In the genomic region with DNA sequence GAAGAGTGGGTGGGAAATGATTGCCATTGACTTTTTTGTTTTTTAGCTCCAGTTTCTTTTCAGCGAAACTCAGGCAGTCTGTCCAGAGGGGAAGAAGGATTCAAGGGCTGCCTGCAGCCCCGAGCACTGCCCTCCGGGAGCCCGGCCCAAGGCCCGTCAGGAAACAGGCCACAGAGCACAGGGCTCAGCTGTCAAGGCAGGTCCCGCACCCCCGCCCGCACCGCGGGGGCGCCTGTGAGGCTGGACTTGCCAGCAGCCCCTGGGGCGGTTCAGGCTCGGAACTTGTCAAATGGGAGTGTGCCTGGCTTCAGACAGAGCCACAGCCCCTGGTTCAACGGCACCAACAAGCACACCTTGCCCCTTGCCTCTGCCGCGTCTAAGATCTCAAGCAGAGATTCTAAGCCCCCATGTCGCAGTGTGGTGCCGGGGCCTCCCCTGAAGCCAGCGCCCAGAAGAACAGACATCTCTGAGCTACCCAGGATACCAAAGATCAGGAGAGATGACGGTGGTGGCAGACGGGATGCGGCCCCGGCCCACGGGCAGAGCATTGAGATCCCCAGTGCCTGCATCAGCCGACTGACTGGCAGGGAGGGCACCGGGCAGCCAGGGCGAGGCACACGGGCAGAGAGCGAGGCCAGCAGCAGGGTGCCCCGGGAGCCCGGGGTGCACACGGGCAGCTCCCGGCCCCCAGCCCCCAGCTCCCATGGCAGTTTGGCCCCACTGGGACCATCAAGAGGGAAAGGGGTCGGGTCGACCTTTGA, we compare ENCODE assay signal across 27 cellular contexts. TPM values are rescaled to one million over a fixed set of nuclear protein-coding genes. Genes with fewer than 3 reads are reported as not detected.
DNase-seq lines count a peak whose midpoint lies in the region; ATAC-seq and TF ChIP-seq lines count a peak whose summit lies in the region.
"Had no signal": no experiment of that assay in that cellular context is flagged by ENCODE, and none has a peak within 500 bp of the region (broad histone marks: within the 10 kb centered on the region; RNA-seq: fewer than 3 reads in every experiment).

No MANE protein-coding gene starts in this region.

- peak overlapping the region; percentile 23 for H3K27ac Mint-ChIP-seq in activated naive CD4-positive, alpha-beta T cell treated with anti-CD3 and anti-CD28 coated beads, Interleukin-2, amount 50 U/mL, for 24 hours
- peak overlapping the region in 1 of 2 donors; percentile 63 for H3K27ac Mint-ChIP-seq in activated naive CD4-positive, alpha-beta T cell treated with anti-CD3 and anti-CD28 coated beads, Interleukin-2, amount 50 U/mL, for 72 hours
- H3K27ac Mint-ChIP-seq in activated CD8-positive, alpha-beta T cell treated with anti-CD3 and anti-CD28 coated beads, Interleukin-2, amount 10 ng/mL, durations not matched to agents 7 days and 5 days: peak overlapping the region; percentile 72
- H3K27ac Mint-ChIP-seq: activated T-cell treated with anti-CD3 and anti-CD28 coated beads, Interleukin-2, amount 50 U/mL, for 72 hours had no signal

- no peaks in the 10 kb centered on the region for H3K9me3 Mint-ChIP-seq in activated naive CD4-positive, alpha-beta T cell treated with anti-CD3 and anti-CD28 coated beads, Interleukin-2, amount 50 U/mL, for 24 hours
- H3K9me3 Mint-ChIP-seq in activated naive CD4-positive, alpha-beta T cell treated with anti-CD3 and anti-CD28 coated beads, Interleukin-2, amount 50 U/mL, for 72 hours: no peaks in the 10 kb centered on the region
- no peaks in the 10 kb centered on the region for H3K9me3 Mint-ChIP-seq in activated CD8-positive, alpha-beta T cell treated with anti-CD3 and anti-CD28 coated beads, Interleukin-2, amount 10 ng/mL, durations not matched to agents 7 days and 5 days (ENCODE audit: insufficient read depth)
- H3K9me3 Mint-ChIP-seq: activated T-cell treated with anti-CD3 and anti-CD28 coated beads, Interleukin-2, amount 50 U/mL, for 72 hours had no signal

- ATAC-seq in activated naive CD4-positive, alpha-beta T cell treated with anti-CD3 and anti-CD28 coated beads, Interleukin-2, amount 50 U/mL, for 72 hours: no peak
- no peak for ATAC-seq in activated CD8-positive, alpha-beta T cell treated with anti-CD3 and anti-CD28 coated beads, Interleukin-2, amount 10 ng/mL, durations not matched to agents 7 days and 5 days
- ATAC-seq: activated T-cell treated with anti-CD3 and anti-CD28 coated beads, Interleukin-2, amount 50 U/mL, for 72 hours; GM12878 had no signal

- CTCF ChIA-PET in activated CD8-positive, alpha-beta T cell treated with anti-CD3 and anti-CD28 coated beads, Interleukin-2, amount 10 ng/mL, durations not matched to agents 7 days and 5 days (lab: Charles Lee): no interaction called here
- CTCF ChIA-PET in HEK293T (lab: Yijun Ruan, JAX): no interaction called here

- 96% methylated on average over 34 of the region's 35 CpGs for WGBS in mesenchymal stem cell
- 89 to 95% methylated on average over 21 to 35 of the region's 35 CpGs for WGBS in testis, 2 donors

- intact Hi-C loops in uterus (cut with DNase I; ENCODE audit: low total_unique reads): no loop called here
- intact Hi-C loops in testis (cut with DNase I; ENCODE audit: low total_unique reads): no loop called here

- TF ChIP-seq POLR2A in uterus (IDR thresholded peaks at IDR 0.05) (no peak), testis (IDR thresholded peaks at IDR 0.05) (no peak)

- H3K4me3 Mint-ChIP-seq in activated naive CD4-positive, alpha-beta T cell treated with anti-CD3 and anti-CD28 coated beads, Interleukin-2, amount 50 U/mL, for 24 hours: no peak overlapping the region
- no peak overlapping the region for H3K4me3 Mint-ChIP-seq in activated CD8-positive, alpha-beta T cell treated with anti-CD3 and anti-CD28 coated beads, Interleukin-2, amount 10 ng/mL, durations not matched to agents 7 days and 5 days
- H3K4me3 Mint-ChIP-seq: activated T-cell treated with anti-CD3 and anti-CD28 coated beads, Interleukin-2, amount 50 U/mL, for 72 hours had no signal

- POLR2A ChIA-PET in activated CD8-positive, alpha-beta T cell treated with anti-CD3 and anti-CD28 coated beads, Interleukin-2, amount 10 ng/mL, durations not matched to agents 7 days and 5 days (lab: Charles Lee): no interaction called here
- POLR2A ChIA-PET in HEK293T (lab: Yijun Ruan, JAX): no interaction called here

- peaks cover 50% of the 10 kb centered on the region for H3K79me1 ChIP-seq in mesenchymal stem cell (replicated peaks; ENCODE audit: low read length, poor library complexity, severe bottlenecking)

- no peak overlapping the region for H3K18ac ChIP-seq in mesenchymal stem cell (ENCODE audit: low read depth in 1 of 2, low read length in 2 of 2)

- H3K4me1 ChIP-seq in mesenchymal stem cell (ENCODE audit: control insufficient read depth, insufficient read depth, low read depth, low read length) (peaks cover 6% of the 10 kb centered on the region), uterus (peaks cover 0 to 4% of the 10 kb centered on the region in 2 donors), testis (peaks cover 12% of the 10 kb centered on the region)
- H3K4me1 ChIP-seq: ascending aorta, HAP-1 had no signal

- H2BK12ac ChIP-seq in mesenchymal stem cell (ENCODE audit: low read length in 2 of 2): no peak overlapping the region

- no peak overlapping the region for H2AFZ ChIP-seq in mesenchymal stem cell (ENCODE audit: low read depth, low read length)

- no peak overlapping the region for H2BK15ac ChIP-seq in mesenchymal stem cell (ENCODE audit: low read depth, poor library complexity, severe bottlenecking)

- H3K36me3 ChIP-seq in mesenchymal stem cell (ENCODE audit: control insufficient read depth in 1 of 2, insufficient read depth in 2 of 2, low read depth in 1 of 2, low read length in 2 of 2) (peaks cover 92 to 95% of the 10 kb centered on the region in 2 experiments), uterus (no peaks in the 10 kb centered on the region), testis (ENCODE audit: low read depth, missing control alignments) (no peaks in the 10 kb centered on the region)

- H3K4me2 ChIP-seq in mesenchymal stem cell (ENCODE audit: low read length, poor library complexity, severe bottlenecking): no peak overlapping the region

- no peak overlapping the region for H4K8ac ChIP-seq in mesenchymal stem cell (ENCODE audit: low read length)

- no peaks in the 10 kb centered on the region for H3K27me3 Mint-ChIP-seq in activated naive CD4-positive, alpha-beta T cell treated with anti-CD3 and anti-CD28 coated beads, Interleukin-2, amount 50 U/mL, for 24 hours
- H3K27me3 Mint-ChIP-seq in activated CD8-positive, alpha-beta T cell treated with anti-CD3 and anti-CD28 coated beads, Interleukin-2, amount 10 ng/mL, durations not matched to agents 7 days and 5 days (ENCODE audit: low read depth): no peaks in the 10 kb centered on the region

- TF ChIP-seq CTCF in uterus (IDR thresholded peaks at IDR 0.05) (no peak), testis (IDR thresholded peaks at IDR 0.05) (no peak)

- no peak overlapping the region for H2BK5ac ChIP-seq in mesenchymal stem cell (ENCODE audit: low read depth, low read length, poor library complexity, severe bottlenecking)

- H3K4me1 Mint-ChIP-seq in activated naive CD4-positive, alpha-beta T cell treated with anti-CD3 and anti-CD28 coated beads, Interleukin-2, amount 50 U/mL, for 24 hours: peaks cover 2% of the 10 kb centered on the region
- H3K4me1 Mint-ChIP-seq in activated CD8-positive, alpha-beta T cell treated with anti-CD3 and anti-CD28 coated beads, Interleukin-2, amount 10 ng/mL, durations not matched to agents 7 days and 5 days (ENCODE audit: low read depth): peaks cover 2% of the 10 kb centered on the region

- H3K27me3 ChIP-seq in mesenchymal stem cell (ENCODE audit: control insufficient read depth in 1 of 2, insufficient read depth in 1 of 2, low read length in 2 of 2) (no peaks in the 10 kb centered on the region), uterus (no peaks in the 10 kb centered on the region), testis (no peaks in the 10 kb centered on the region)
- H3K27me3 ChIP-seq: ascending aorta, BLaER1, heart left ventricle had no signal

- no peak overlapping the region for H3K9ac ChIP-seq in mesenchymal stem cell (ENCODE audit: low read length)

- no peak overlapping the region for H2BK120ac ChIP-seq in mesenchymal stem cell (ENCODE audit: low read depth, low read length)

- no peak overlapping the region for H3K23ac ChIP-seq in mesenchymal stem cell (ENCODE audit: low read length in 2 of 2)

- no peak overlapping the region for H3K27ac ChIP-seq in mesenchymal stem cell (ENCODE audit: low read length, poor library complexity, severe bottlenecking)
- H3K27ac ChIP-seq in uterus: peak overlapping the region; percentile 66 to 85
- H3K27ac ChIP-seq in testis: peak overlapping the region in 1 of 2 donors; percentile 48
- H3K27ac ChIP-seq: ascending aorta, BLaER1 had no signal

- H3K9me3 ChIP-seq in mesenchymal stem cell (ENCODE audit: control insufficient read depth, low read length) (no peaks in the 10 kb centered on the region), uterus (no peaks in the 10 kb centered on the region), testis (no peaks in the 10 kb centered on the region)
- H3K9me3 ChIP-seq: ascending aorta, BLaER1, HAP-1, heart left ventricle had no signal

- no peak for DNase-seq in activated naive CD4-positive, alpha-beta T cell treated with anti-CD3 and anti-CD28 coated beads, Interleukin-2, amount 50 U/mL, for 72 hours (ENCODE audit: low spot score in 2 of 2)
- DNase-seq in activated CD8-positive, alpha-beta T cell treated with anti-CD3 and anti-CD28 coated beads, Interleukin-2, amount 10 ng/mL, durations not matched to agents 7 days and 5 days: no peak
- no peak for DNase-seq in mesenchymal stem cell
- no peak for DNase-seq in uterus
- no peak for DNase-seq in HEK293T (ENCODE audit: extremely low spot score)
- DNase-seq in testis: no peak
- DNase-seq in SIG-M5 (lab: John Stamatoyannopoulos, UW): no peak
- DNase-seq: activated CD4-positive, CD25-positive, alpha-beta regulatory T cell treated with anti-CD3 and anti-CD28 coated beads, Interleukin-2, amount 50 U/mL, for 72 hours; activated naive CD4-positive, alpha-beta T cell treated with Interleukin-2 at 50 U/mL for 16 hours; activated T-cell treated with anti-CD3 and anti-CD28 coated beads, Interleukin-2, amount 50 U/mL, for 72 hours; central memory CD4-positive, alpha-beta T cell; DND-41; NCI-H1092 treated with DMSO at 0.1 percent for 48 hours; NCI-H187 treated with DMSO at 0.1 percent for 48 hours; NCI-H2227 treated with DMSO at 0.1 percent for 48 hours; retina; stimulated activated CD4-positive, alpha-beta T cell treated with anti-CD3 and anti-CD28 coated beads, Interleukin-4, amount 100 ng/mL, for 1 hour; stimulated activated naive CD4-positive, alpha-beta T cell had no signal

- H3K4ac ChIP-seq in mesenchymal stem cell (ENCODE audit: low read depth in 1 of 2, low read length in 2 of 2): no peak overlapping the region

- H2AK5ac ChIP-seq in mesenchymal stem cell (ENCODE audit: low read length, severe bottlenecking): no peak overlapping the region

- H3K4me3 ChIP-seq in mesenchymal stem cell (ENCODE audit: insufficient read depth in 1 of 2, low read depth in 1 of 2, low read length in 2 of 2) (no peak overlapping the region), uterus (no peak overlapping the region), testis (no peak overlapping the region)
- H3K4me3 ChIP-seq: ascending aorta, BLaER1, GM12878, HAP-1, heart left ventricle had no signal

- H3K36me3 Mint-ChIP-seq in activated naive CD4-positive, alpha-beta T cell treated with anti-CD3 and anti-CD28 coated beads, Interleukin-2, amount 50 U/mL, for 24 hours: peaks cover 6% of the 10 kb centered on the region
- H3K36me3 Mint-ChIP-seq in activated naive CD4-positive, alpha-beta T cell treated with anti-CD3 and anti-CD28 coated beads, Interleukin-2, amount 50 U/mL, for 72 hours: peaks cover 0 to 11% of the 10 kb centered on the region in 2 donors
- peaks cover 44% of the 10 kb centered on the region for H3K36me3 Mint-ChIP-seq in activated CD8-positive, alpha-beta T cell treated with anti-CD3 and anti-CD28 coated beads, Interleukin-2, amount 10 ng/mL, durations not matched to agents 7 days and 5 days (ENCODE audit: low read depth)

- H3K14ac ChIP-seq in mesenchymal stem cell (ENCODE audit: low read length in 2 of 2): no peak overlapping the region

- peak overlapping the region; percentile 16 for H4K91ac ChIP-seq in mesenchymal stem cell (ENCODE audit: low read length)

RNA-seq across cellular contexts. Expression of a gene that starts 8.6 kb away (rescaled TPM):
- 100 to 1,000 TPM in 1 of 2 donors, 10 to 100 TPM in 1; 25.3 to 104 TPM for total RNA-seq in activated naive CD4-positive, alpha-beta T cell treated with anti-CD3 and anti-CD28 coated beads, Interleukin-2, amount 50 U/mL, for 72 hours
- 100 to 1,000 TPM; 120 to 136 TPM for total RNA-seq in activated CD8-positive, alpha-beta T cell treated with anti-CD3 and anti-CD28 coated beads, Interleukin-2, amount 10 ng/mL, durations not matched to agents 7 days and 5 days
- polyA plus RNA-seq in mesenchymal stem cell (2013, experiment 1 of 2): 6.8 TPM
- 7.3 TPM for polyA plus RNA-seq in mesenchymal stem cell (2013, experiment 2 of 2)
- 10 to 100 TPM in 3 of 4 donors, 1 to 10 TPM in 1; 9.1 to 33.6 (median 13.1) TPM for total RNA-seq in uterus
- 10 to 100 TPM; 13.0 to 30.1 TPM for total RNA-seq in testis
- polyA plus RNA-seq in testis (ENCODE audit: insufficient read depth, low read depth, low replicate concordance): 9.9 TPM

RNA-seq across cellular contexts. Expression of a gene that starts 17.6 kb away (rescaled TPM):
- total RNA-seq in activated naive CD4-positive, alpha-beta T cell treated with anti-CD3 and anti-CD28 coated beads, Interleukin-2, amount 50 U/mL, for 72 hours: not detected
- total RNA-seq in activated CD8-positive, alpha-beta T cell treated with anti-CD3 and anti-CD28 coated beads, Interleukin-2, amount 10 ng/mL, durations not matched to agents 7 days and 5 days: not detected
- polyA plus RNA-seq in mesenchymal stem cell (2013, experiment 1 of 2): not detected
- not detected for polyA plus RNA-seq in mesenchymal stem cell (2013, experiment 2 of 2)
- total RNA-seq in uterus (under 1 TPM in 3 of 4 donors, not detected in 1; 0.26 to 0.55 (median 0.29) TPM), testis (under 1 TPM; 0.12 to 0.63 TPM)
- polyA plus RNA-seq in testis (ENCODE audit: insufficient read depth, low read depth, low replicate concordance): 2.3 TPM
- total RNA-seq: GM12878; heart left ventricle; omental fat pad; SK-MEL-5; T-helper 1 cell treated with Interleukin-12 subunit alpha and Interleukin-12 subunit beta and Interleukin-4 antibody, amounts not matched to agents 30 ng/mL and 1 ng/mL, for 36 hours had no signal

RNA-seq across cellular contexts. Expression of a gene that starts 19.8 kb away (rescaled TPM):
- not detected for total RNA-seq in activated naive CD4-positive, alpha-beta T cell treated with anti-CD3 and anti-CD28 coated beads, Interleukin-2, amount 50 U/mL, for 72 hours
- total RNA-seq in activated CD8-positive, alpha-beta T cell treated with anti-CD3 and anti-CD28 coated beads, Interleukin-2, amount 10 ng/mL, durations not matched to agents 7 days and 5 days: not detected
- polyA plus RNA-seq in mesenchymal stem cell (2013, experiment 1 of 2): not detected
- not detected for polyA plus RNA-seq in mesenchymal stem cell (2013, experiment 2 of 2)
- total RNA-seq in uterus: not detected
- 1 to 10 TPM; 3.4 to 9.3 TPM for total RNA-seq in testis
- polyA plus RNA-seq in testis (ENCODE audit: insufficient read depth, low read depth, low replicate concordance): 1.5 TPM
- total RNA-seq: activated T-cell treated with anti-CD3 and anti-CD28 coated beads, Interleukin-2, amount 50 U/mL, for 72 hours; ascending aorta; GM12878; omental fat pad; SK-MEL-5; T-helper 1 cell treated with Interleukin-12 subunit alpha and Interleukin-12 subunit beta and Interleukin-4 antibody, amounts not matched to agents 30 ng/mL and 1 ng/mL, for 36 hours had no signal
- polyA plus RNA-seq: GM12878, heart left ventricle had no signal

RNA-seq across cellular contexts. Expression of a gene that starts 29.9 kb away (rescaled TPM):
- 1 to 10 TPM in 1 of 2 donors, under 1 TPM in 1; 0.60 to 5.6 TPM for total RNA-seq in activated naive CD4-positive, alpha-beta T cell treated with anti-CD3 and anti-CD28 coated beads, Interleukin-2, amount 50 U/mL, for 72 hours
- under 1 TPM; 0.42 to 0.76 TPM for total RNA-seq in activated CD8-positive, alpha-beta T cell treated with anti-CD3 and anti-CD28 coated beads, Interleukin-2, amount 10 ng/mL, durations not matched to agents 7 days and 5 days
- polyA plus RNA-seq in mesenchymal stem cell (2013, experiment 1 of 2): 0.08 TPM
- not detected for polyA plus RNA-seq in mesenchymal stem cell (2013, experiment 2 of 2)
- total RNA-seq in uterus: 1 to 10 TPM in 1 of 4 donors, not detected in 3; 4.5 TPM
- total RNA-seq in testis: 1 to 10 TPM; 2.0 to 3.3 TPM
- polyA plus RNA-seq in testis (ENCODE audit: insufficient read depth, low read depth, low replicate concordance): 1.5 TPM
- total RNA-seq: ascending aorta, GM12878, SK-MEL-5 had no signal
- polyA plus RNA-seq: GM12878 had no signal

RNA-seq across cellular contexts. Expression of a gene that starts 30.9 kb away (rescaled TPM):
- total RNA-seq in activated naive CD4-positive, alpha-beta T cell treated with anti-CD3 and anti-CD28 coated beads, Interleukin-2, amount 50 U/mL, for 72 hours: 10 to 100 TPM; 37.3 to 47.1 TPM
- total RNA-seq in activated CD8-positive, alpha-beta T cell treated with anti-CD3 and anti-CD28 coated beads, Interleukin-2, amount 10 ng/mL, durations not matched to agents 7 days and 5 days: 10 to 100 TPM; 53.7 to 58.1 TPM
- polyA plus RNA-seq in mesenchymal stem cell (2013, experiment 1 of 2): 13.2 TPM
- 11.9 TPM for polyA plus RNA-seq in mesenchymal stem cell (2013, experiment 2 of 2)
- 10 to 100 TPM in 3 of 4 donors, 1 to 10 TPM in 1; 5.0 to 45.8 (median 24.1) TPM for total RNA-seq in uterus
- 10 to 100 TPM; 62.9 to 74.4 TPM for total RNA-seq in testis
- 30.2 TPM for polyA plus RNA-seq in testis (ENCODE audit: insufficient read depth, low read depth, low replicate concordance)

Comparison
In these comparisons a context has a peak if more than half of its experiments do, and no peak if none do; other contexts are left out.
1. RNA of a gene that starts 19.8 kb away (total RNA-seq): 3.4 to 9.3 TPM in testis; not detected in activated naive CD4-positive, alpha-beta T cell treated with anti-CD3 and anti-CD28 coated beads, Interleukin-2, amount 50 U/mL, for 72 hours, not detected in activated CD8-positive, alpha-beta T cell treated with anti-CD3 and anti-CD28 coated beads, Interleukin-2, amount 10 ng/mL, durations not matched to agents 7 days and 5 days and not detected in uterus; every median in the first group is over 4 times any median in the second.